1 cellular context compared by ENCODE assay signal in genomic region chr17:14312522-14312921, GRCh38.
TF ChIP-seq lines count a peak whose summit lies in the region.

No MANE protein-coding gene starts in this region.

TF ChIP-seq in WTC11, 78 proteins besides CTCF, POLR2A, EP300 and RAD21 (continued from another document):
- TF ChIP-seq STAT6 (CRISPR knock-in tag; conservative IDR thresholded peaks at IDR 0.05; ENCODE audit: low read depth) = no peak
- no peak for TF ChIP-seq ZNF121 (CRISPR knock-in tag; IDR thresholded peaks at IDR 0.05)
- no peak for TF ChIP-seq MYBL2 (CRISPR knock-in tag; IDR thresholded peaks at IDR 0.05)
